Comparison of ENCODE assay signal across 9 cellular contexts in genomic region chr3:13648744-13649096, GRCh38.
DNase-seq lines count a peak whose midpoint lies in the region; ATAC-seq, FAIRE-seq and TF ChIP-seq lines count a peak whose summit lies in the region.
"Had no signal": no experiment of that assay in that cellular context is flagged by ENCODE, and none has a peak within 500 bp of the region (broad histone marks: within the 10 kb centered on the region; RNA-seq: fewer than 3 reads in every experiment).

No MANE protein-coding gene starts in this region.

- H3K27me3 Mint-ChIP-seq in astrocyte (ENCODE audit: low read depth, unreplicated experiment): peaks cover 44% of the 10 kb centered on the region
- peaks cover 14% of the 10 kb centered on the region for H3K27me3 Mint-ChIP-seq in activated CD4-positive, alpha-beta T cell treated with anti-CD3 and anti-CD28 coated beads for 36 hours

- no peaks in the 10 kb centered on the region for H3K36me3 Mint-ChIP-seq in astrocyte (ENCODE audit: low read depth, unreplicated experiment)
- no peaks in the 10 kb centered on the region for H3K36me3 Mint-ChIP-seq in activated CD4-positive, alpha-beta T cell treated with anti-CD3 and anti-CD28 coated beads for 36 hours (ENCODE audit: low read depth)

- no peak for FAIRE-seq in astrocyte (lab: Jason Lieb, UNC)
- FAIRE-seq in GM12892 (lab: Jason Lieb, UNC): no peak
- FAIRE-seq: RCC 7860 had no signal

- peaks cover 17% of the 10 kb centered on the region for H3K4me1 Mint-ChIP-seq in astrocyte (ENCODE audit: low read depth, unreplicated experiment)
- H3K4me1 Mint-ChIP-seq in activated CD4-positive, alpha-beta T cell treated with anti-CD3 and anti-CD28 coated beads for 36 hours: peaks cover 22% of the 10 kb centered on the region

- no peak overlapping the region for H3K4me3 Mint-ChIP-seq in astrocyte (ENCODE audit: unreplicated experiment)
- no peak overlapping the region for H3K4me3 Mint-ChIP-seq in activated CD4-positive, alpha-beta T cell treated with anti-CD3 and anti-CD28 coated beads for 36 hours

- no peak overlapping the region for H3K27ac Mint-ChIP-seq in astrocyte (ENCODE audit: unreplicated experiment)
- no peak overlapping the region for H3K27ac Mint-ChIP-seq in activated CD4-positive, alpha-beta T cell treated with anti-CD3 and anti-CD28 coated beads for 36 hours

- H3K27ac ChIP-seq in HUES6 (ENCODE audit: low read depth, low read length) (peak overlapping the region; percentile 86), astrocyte (ENCODE audit: low read depth, low read length) (no peak overlapping the region), iPS-20b (ENCODE audit: low read length) (no peak overlapping the region), uterus (no peak overlapping the region)
- H3K27ac ChIP-seq: BLaER1 had no signal

- TF ChIP-seq POLR2A in GM12892 (IDR thresholded peaks at IDR 0.05; ENCODE audit: low read depth, low read length) (no peak), uterus (IDR thresholded peaks at IDR 0.05) (no peak)

- POLR2A ChIA-PET in activated CD4-positive, alpha-beta T cell treated with anti-CD3 and anti-CD28 coated beads for 36 hours (lab: Charles Lee): interaction anchor here (1.0 kb wide), 1 partner anchor 151 kb away, joined by 4 read pairs; no protein-coding TSS in a partner anchor

- H3K4me2 ChIP-seq in astrocyte (ENCODE audit: low read length): no peak overlapping the region

- CTCF ChIA-PET in activated CD4-positive, alpha-beta T cell treated with anti-CD3 and anti-CD28 coated beads for 36 hours (lab: Charles Lee): interaction anchor here (0.6 to 12.6 kb wide), 24 partner anchors 9 to 557 kb away, joined by 3 to 246 read pairs (median 4); partner anchors contain the start of gene HDAC11

- peaks cover 10% of the 10 kb centered on the region for H3K4me1 ChIP-seq in HUES6 (ENCODE audit: control insufficient read depth, insufficient read depth, low read length)
- peaks cover 22% of the 10 kb centered on the region for H3K4me1 ChIP-seq in astrocyte (ENCODE audit: insufficient read depth, low read length)
- peaks cover 5% of the 10 kb centered on the region; the same call in 1 of the 2 replicates for H3K4me1 ChIP-seq in iPS-20b (ENCODE audit: insufficient read depth, low read length)
- peaks cover 0 to 9% of the 10 kb centered on the region in 2 donors for H3K4me1 ChIP-seq in uterus

- intact Hi-C loops in uterus (cut with DNase I; ENCODE audit: low total_unique reads): loop anchor here (5.0 kb wide), 1 partner anchor 151 kb away; no protein-coding TSS in a partner anchor
- intact Hi-C loops in activated CD4-positive, alpha-beta T cell treated with anti-CD3 and anti-CD28 coated beads for 36 hours (cut with DNase I, micrococcal nuclease): loop anchor here (1.0 kb wide), 1 partner anchor 152 kb away; no protein-coding TSS in a partner anchor

- TF ChIP-seq CTCF in astrocyte (IDR thresholded peaks at IDR 0.05; ENCODE audit: insufficient read depth, low read depth, low read length) (no peak), uterus (IDR thresholded peaks at IDR 0.05) (no peak)

- H3K9me3 ChIP-seq in HUES6 (ENCODE audit: control insufficient read depth, insufficient read depth, low read depth, low read length) (no peaks in the 10 kb centered on the region), astrocyte (ENCODE audit: insufficient read depth, low read depth, low read length) (no peaks in the 10 kb centered on the region), iPS-20b (ENCODE audit: insufficient read depth, low read depth, low read length) (no peaks in the 10 kb centered on the region), uterus (no peaks in the 10 kb centered on the region)
- H3K9me3 ChIP-seq: BLaER1 had no signal

- H3K36me3 ChIP-seq in HUES6 (ENCODE audit: control insufficient read depth, insufficient read depth, low read length): no peaks in the 10 kb centered on the region
- no peaks in the 10 kb centered on the region for H3K36me3 ChIP-seq in astrocyte (ENCODE audit: insufficient read depth, low read length)
- H3K36me3 ChIP-seq in iPS-20b (ENCODE audit: insufficient read depth, low read depth, low read length): no peaks in the 10 kb centered on the region
- H3K36me3 ChIP-seq in uterus: no peaks in the 10 kb centered on the region
- H3K36me3 ChIP-seq: BLaER1 had no signal

- DNase-seq in astrocyte (ENCODE audit: low read depth): no peak
- DNase-seq in GM12892 (ENCODE audit: insufficient read length): no peak
- no peak for DNase-seq in uterus
- DNase-seq in DMS53 treated with DMSO at 0.1 percent for 48 hours (lab: John Stamatoyannopoulos, UW; ENCODE audit: unreplicated experiment): no peak
- DNase-seq in activated CD4-positive, alpha-beta T cell treated with anti-CD3 and anti-CD28 coated beads for 36 hours: no peak

- H4K20me1 ChIP-seq in astrocyte (ENCODE audit: insufficient read depth, low read length): no peaks in the 10 kb centered on the region
- H4K20me1 ChIP-seq: BLaER1 had no signal

- H3K4me3 ChIP-seq in HUES6 (ENCODE audit: low read depth, low read length): no peak overlapping the region
- no peak overlapping the region for H3K4me3 ChIP-seq in astrocyte (ENCODE audit: insufficient read depth, low read depth, low read length)
- H3K4me3 ChIP-seq in iPS-20b (ENCODE audit: low read length): no peak overlapping the region
- H3K4me3 ChIP-seq in uterus: no peak overlapping the region
- H3K4me3 ChIP-seq: BLaER1 had no signal

- ATAC-seq in activated CD4-positive, alpha-beta T cell treated with anti-CD3 and anti-CD28 coated beads for 36 hours: no peak

- H3K9me3 Mint-ChIP-seq in astrocyte (ENCODE audit: unreplicated experiment): no peaks in the 10 kb centered on the region
- H3K9me3 Mint-ChIP-seq in activated CD4-positive, alpha-beta T cell treated with anti-CD3 and anti-CD28 coated beads for 36 hours (ENCODE audit: low read depth): no peaks in the 10 kb centered on the region

- H3K27me3 ChIP-seq in HUES6 (ENCODE audit: control insufficient read depth, insufficient read depth, low read length): peaks cover 22% of the 10 kb centered on the region; the same call in 1 of the 2 replicates
- peaks cover 7% of the 10 kb centered on the region for H3K27me3 ChIP-seq in astrocyte (ENCODE audit: insufficient read depth, low read length)
- peaks cover 26% of the 10 kb centered on the region for H3K27me3 ChIP-seq in iPS-20b (ENCODE audit: insufficient read depth, low read length)
- no peaks in the 10 kb centered on the region for H3K27me3 ChIP-seq in uterus

- H2AFZ ChIP-seq in astrocyte (ENCODE audit: low read depth, low read length): peak overlapping the region; percentile 42

- no peaks in the 10 kb centered on the region for H3K79me2 ChIP-seq in astrocyte (ENCODE audit: insufficient read depth, low read length)

- H3K9ac ChIP-seq in HUES6 (ENCODE audit: low read length): peak overlapping the region; percentile 92
- H3K9ac ChIP-seq in astrocyte (ENCODE audit: low read length): no peak overlapping the region
- peak overlapping the region; percentile 19; the same call in 1 of the 2 replicates for H3K9ac ChIP-seq in iPS-20b (ENCODE audit: low read depth, low read length)
- H3K9ac ChIP-seq: BLaER1 had no signal
